24 cellular contexts compared by ENCODE assay signal in genomic region chr5:142833517-142834446, GRCh38.
DNase-seq lines count a peak whose midpoint lies in the region; ATAC-seq, FAIRE-seq and TF ChIP-seq lines count a peak whose summit lies in the region.
"Had no signal": no experiment of that assay in that cellular context is flagged by ENCODE, and none has a peak within 500 bp of the region (broad histone marks: within the 10 kb centered on the region; RNA-seq: fewer than 3 reads in every experiment).

No MANE protein-coding gene starts in this region.

- no peaks in the 10 kb centered on the region for H3K27me3 ChIP-seq in Panc1 (ENCODE audit: control insufficient read depth, insufficient read depth, low read length)
- H3K27me3 ChIP-seq in hepatocyte: no peaks in the 10 kb centered on the region
- H3K27me3 ChIP-seq in vagina: no peaks in the 10 kb centered on the region
- H3K27me3 ChIP-seq: SJCRH30 had no signal

- no peak overlapping the region for H3K4me3 ChIP-seq in A549
- H3K4me3 ChIP-seq in Panc1 (ENCODE audit: low read depth in 2 of 2, low read length in 2 of 2): no peak overlapping the region
- no peak overlapping the region for H3K4me3 ChIP-seq in hepatocyte
- H3K4me3 ChIP-seq in vagina: no peak overlapping the region
- H3K4me3 ChIP-seq: GM12878, GM23248, SJCRH30 had no signal

- no peak for FAIRE-seq in A549 (lab: Jason Lieb, UNC)
- FAIRE-seq: GM12878, RCC 7860 had no signal

- no peaks in the 10 kb centered on the region for H3K9me2 ChIP-seq in hepatocyte (replicated peaks; ENCODE audit: insufficient read depth)

- H4K20me1 ChIP-seq in hepatocyte (ENCODE audit: insufficient read depth, poor library complexity, severe bottlenecking): no peaks in the 10 kb centered on the region

- no peak overlapping the region for H3K4me3 Mint-ChIP-seq in progenitor cell of endocrine pancreas (ENCODE audit: low read depth)
- H3K4me3 Mint-ChIP-seq in T-helper 17 cell: no peak overlapping the region
- H3K4me3 Mint-ChIP-seq: H9, HFFc6 had no signal

- H3K9me3 ChIP-seq in A549: no peaks in the 10 kb centered on the region
- no peaks in the 10 kb centered on the region for H3K9me3 ChIP-seq in Panc1 (ENCODE audit: control insufficient read depth, insufficient read depth, low read depth, low read length)
- H3K9me3 ChIP-seq in hepatocyte (ENCODE audit: low read depth): no peaks in the 10 kb centered on the region
- no peaks in the 10 kb centered on the region for H3K9me3 ChIP-seq in vagina
- H3K9me3 ChIP-seq in T-helper 17 cell (ENCODE audit: control insufficient read depth, low read length, poor library complexity, severe bottlenecking): no peaks in the 10 kb centered on the region

- DNase-seq in A549 (ENCODE audit: low read depth in 1 of 2, low spot score in 1 of 2) (no peak), Panc1 (ENCODE audit: low read depth, low spot score) (no peak), hepatocyte (ENCODE audit: low spot score) (no peak), progenitor cell of endocrine pancreas (ENCODE audit: low spot score, unreplicated experiment) (no peak), vagina (ENCODE audit: extremely low spot score in 2 of 2) (no peak), NCI-H1092 treated with DMSO at 0.1 percent for 48 hours (lab: John Stamatoyannopoulos, UW) (no peak), T-helper 17 cell (no peak), DMS53 (lab: John Stamatoyannopoulos, UW) (no peak)
- DNase-seq: 8988T, DMS79 treated with DMSO at 0.1 percent for 48 hours, GM23248, H9, HFFc6, IMR-90, NCI-H1105 treated with DMSO at 0.1 percent for 48 hours, NCI-H1694, NCI-H2081, NCI-H2171, NCI-H524 treated with DMSO at 0.1 percent for 48 hours, NCI-H82, SJCRH30 had no signal

- ATAC-seq in A549 (no peak), Panc1 (no peak), T-helper 17 cell (no peak)
- ATAC-seq: GM12878 had no signal

- intact Hi-C loops in Panc1 (cut with micrococcal nuclease; ENCODE audit: unreplicated experiment): no loop called here
- intact Hi-C loops in vagina (cut with DNase I): no loop called here

- peaks cover 40% of the 10 kb centered on the region for H3K79me2 ChIP-seq in hepatocyte

- no peak for TF ChIP-seq RAD21 in A549 (conservative IDR thresholded peaks at IDR 0.05 in 1 of 2, IDR thresholded peaks at IDR 0.05 in 1 of 2)

- TF ChIP-seq POLR2A in A549 (IDR thresholded peaks at IDR 0.05; ENCODE audit: low read length) (no peak), vagina (IDR thresholded peaks at IDR 0.05) (no peak)

- H3K36me3 Mint-ChIP-seq in progenitor cell of endocrine pancreas (ENCODE audit: insufficient read depth) (no peaks in the 10 kb centered on the region), T-helper 17 cell (ENCODE audit: low read depth) (peaks cover 3% of the 10 kb centered on the region)

- no peak for TF ChIP-seq EP300 in A549 (IDR thresholded peaks at IDR 0.05)

- H3K4me1 Mint-ChIP-seq in progenitor cell of endocrine pancreas (ENCODE audit: low read depth) (peaks cover 18% of the 10 kb centered on the region), T-helper 17 cell (peaks cover 8% of the 10 kb centered on the region)

- no TSS peak for BruUV-seq in Panc1 (replicated peaks; lab: Mats Ljungman, UMichigan)

- H3K9me3 Mint-ChIP-seq in progenitor cell of endocrine pancreas (ENCODE audit: low read depth): no peaks in the 10 kb centered on the region
- H3K9me3 Mint-ChIP-seq: H9, HFFc6 had no signal

- H3K4me1 ChIP-seq in A549 (peaks cover 80% of the 10 kb centered on the region), Panc1 (ENCODE audit: control insufficient read depth, insufficient read depth, low read length) (peaks cover 61% of the 10 kb centered on the region), hepatocyte (ENCODE audit: insufficient read depth) (peaks cover 37% of the 10 kb centered on the region), vagina (peaks cover 30% of the 10 kb centered on the region)

- H3K27me3 Mint-ChIP-seq in progenitor cell of endocrine pancreas (no peaks in the 10 kb centered on the region), T-helper 17 cell (no peaks in the 10 kb centered on the region)

- peak overlapping the region; percentile 47 for H3K27ac Mint-ChIP-seq in progenitor cell of endocrine pancreas
- no peak overlapping the region for H3K27ac Mint-ChIP-seq in T-helper 17 cell
- H3K27ac Mint-ChIP-seq: H9, HFFc6 had no signal

- POLR2A ChIA-PET in A549 (lab: Yijun Ruan, JAX): interaction anchor here (0.7 kb wide), 1 partner anchor 13 kb away, joined by 4 read pairs; no protein-coding TSS in a partner anchor
- POLR2A ChIA-PET in Panc1 (lab: Charles Lee): no interaction called here

- TF ChIP-seq CTCF in A549 (IDR thresholded peaks at IDR 0.05) (no peak), Panc1 (IDR thresholded peaks at IDR 0.05) (no peak), hepatocyte (IDR thresholded peaks at IDR 0.05; ENCODE audit: poor library complexity) (no peak), progenitor cell of endocrine pancreas (IDR thresholded peaks at IDR 0.05; ENCODE audit: unreplicated experiment) (no peak), vagina (IDR thresholded peaks at IDR 0.05) (no peak)

- H3K36me3 ChIP-seq in Panc1 (ENCODE audit: control insufficient read depth, insufficient read depth, low read length): no peaks in the 10 kb centered on the region
- no peaks in the 10 kb centered on the region for H3K36me3 ChIP-seq in hepatocyte (replicated peaks; ENCODE audit: insufficient read depth, low read depth)
- no peaks in the 10 kb centered on the region for H3K36me3 ChIP-seq in vagina
- H3K36me3 ChIP-seq: SJCRH30 had no signal

- 63% methylated on average over 7 of the region's 7 CpGs for WGBS in A549 (ENCODE audit: missing lambda C conversion rate)
- 57% methylated on average over 7 of the region's 7 CpGs for WGBS in hepatocyte (ENCODE audit: low lambda C conversion rate, missing lambda C conversion rate)

- CTCF ChIA-PET in A549 (lab: Yijun Ruan, JAX) (interaction anchor here (0.6 to 1.9 kb wide), 11 partner anchors 10 to 180 kb away, joined by 3 to 11 read pairs (median 4); no protein-coding TSS in a partner anchor), Panc1 (lab: Charles Lee) (no interaction called here)

- in situ Hi-C loops in Panc1 (cut with HindIII; ENCODE audit: low pct_unique_long_range_greater_than_20kb, low sequenced_read_pairs): no loop called here

- peak overlapping the region; percentile 59 to 67; a peak in 5 of 6 replicates for H3K27ac ChIP-seq in A549
- peak overlapping the region; percentile 2; the same call in 1 of the 2 replicates for H3K27ac ChIP-seq in Panc1 (ENCODE audit: low read length)
- H3K27ac ChIP-seq in hepatocyte: peak overlapping the region; percentile 48
- H3K27ac ChIP-seq in vagina: no peak overlapping the region
- H3K27ac ChIP-seq: C4-2B, GM23248, SJCRH30 had no signal

- H3K4me2 ChIP-seq in A549 (peak overlapping the region; percentile 78), hepatocyte (peak overlapping the region; percentile 44)

- no peak overlapping the region for H2AFZ ChIP-seq in hepatocyte
- H2AFZ ChIP-seq: GM23248 had no signal

TF ChIP-seq in A549, 52 proteins besides CTCF, POLR2A, EP300 and RAD21:
- TF ChIP-seq BHLHE40 (IDR thresholded peaks at IDR 0.05; ENCODE audit: low read depth, low read length) (no peak), MAFK (IDR thresholded peaks at IDR 0.05; ENCODE audit: partially characterized antibody) (peak; percentile 76), NPAS2 (CRISPR knock-in tag; IDR thresholded peaks at IDR 0.05; ENCODE audit: borderline replicate concordance) (no peak)
